In genomic region chr2:101790856-101791255, GRCh38 we compare ENCODE assay signal across 14 cellular contexts.
DNase-seq lines count a peak whose midpoint lies in the region; ATAC-seq and TF ChIP-seq lines count a peak whose summit lies in the region.
"Had no signal": no experiment of that assay in that cellular context is flagged by ENCODE, and none has a peak within 500 bp of the region (broad histone marks: within the 10 kb centered on the region; RNA-seq: fewer than 3 reads in every experiment).

No MANE protein-coding gene starts in this region.

- TF ChIP-seq CTCF in BJ (IDR thresholded peaks at IDR 0.05; ENCODE audit: insufficient read depth, low read depth, low read length) (no peak), gastrocnemius medialis (IDR thresholded peaks at IDR 0.05 in 4 of 5, conservative IDR thresholded peaks at IDR 0.05 in 1 of 5) (no peak), adrenal gland (IDR thresholded peaks at IDR 0.05) (no peak)

- H3K4me3 ChIP-seq in BJ (ENCODE audit: low read depth, low read length) (no peak overlapping the region), gastrocnemius medialis (no peak overlapping the region), adrenal gland (no peak overlapping the region)

- in situ Hi-C loops in gastrocnemius medialis (cut with MboI; ENCODE audit: low sequenced_read_pairs in 4 of 4): no loop called here

- no peaks in the 10 kb centered on the region for H3K27me3 ChIP-seq in BJ (ENCODE audit: control insufficient read depth, insufficient read depth, low read length)
- no peaks in the 10 kb centered on the region for H3K27me3 ChIP-seq in gastrocnemius medialis
- no peaks in the 10 kb centered on the region for H3K27me3 ChIP-seq in adrenal gland

- TF ChIP-seq POLR2A in gastrocnemius medialis (IDR thresholded peaks at IDR 0.05) (no peak), adrenal gland (IDR thresholded peaks at IDR 0.05) (no peak)

- POLR2A ChIA-PET in BJ (lab: Charles Lee): no interaction called here

- WGBS in adrenal gland, 4 donors: 70 to 78% (median 76%) methylated on average over 4 of the region's 4 CpGs

- ATAC-seq in SK-N-SH treated with all-trans-retinoic acid at 6 μM for 48 hours (peak; percentile 58), Right ventricle myocardium superior (ENCODE audit: poor library complexity) (peak; percentile 81), gastrocnemius medialis (peak; percentile 76 to 82)

- DNase-seq in BJ (ENCODE audit: low read depth): peak; percentile 69
- DNase-seq in Right ventricle myocardium superior: no peak
- DNase-seq in gastrocnemius medialis: peak; percentile 21 to 32
- no peak for DNase-seq in DMS53 treated with DMSO at 0.1 percent for 48 hours (lab: John Stamatoyannopoulos, UW; ENCODE audit: unreplicated experiment)
- no peak for DNase-seq in nucleus accumbens (lab: John Stamatoyannopoulos, UW)
- DNase-seq in islet precursor cell: no peak
- no peak for DNase-seq in adrenal gland
- DNase-seq: anterior cingulate cortex; Calu3; foreskin melanocyte; mammary epithelial cell; small intestine; stimulated activated CD8-positive, alpha-beta memory T cell treated with anti-CD3 and anti-CD28 coated beads, Interleukin-4, amount 100 ng/mL, for 48 hours had no signal

- H3K27ac ChIP-seq in gastrocnemius medialis (peak overlapping the region; percentile 44 to 62 (median 55)), adrenal gland (peak overlapping the region in 1 of 5 donors; percentile 33)

- H3K36me3 ChIP-seq in BJ (ENCODE audit: control insufficient read depth, insufficient read depth, low read length) (no peaks in the 10 kb centered on the region), gastrocnemius medialis (no peaks in the 10 kb centered on the region), adrenal gland (replicated peaks in 1 of 2) (no peaks in the 10 kb centered on the region)

- intact Hi-C loops in Right ventricle myocardium superior (cut with DNase I) (no loop called here), gastrocnemius medialis (cut with DNase I; ENCODE audit: low total_unique reads) (no loop called here), adrenal gland (cut with DNase I) (no loop called here)

- no peaks in the 10 kb centered on the region for H3K9me3 ChIP-seq in gastrocnemius medialis
- H3K9me3 ChIP-seq in adrenal gland (replicated peaks in 1 of 3): no peaks in the 10 kb centered on the region

- CTCF ChIA-PET in BJ (lab: Yijun Ruan, JAX): no interaction called here

- H3K4me1 ChIP-seq in gastrocnemius medialis (peaks cover 37 to 73% of the 10 kb centered on the region in 2 donors), adrenal gland (replicated peaks in 1 of 2) (peaks cover 0 to 4% of the 10 kb centered on the region in 2 donors)

TF ChIP-seq in SK-N-SH treated with all-trans-retinoic acid at 6 μM for 48 hours, 23 proteins besides CTCF, POLR2A, EP300 and RAD21 (continues in another document):
- no peak for TF ChIP-seq CSDC2 (CRISPR knock-in tag; IDR thresholded peaks at IDR 0.05)
- TF ChIP-seq ESRRG (CRISPR knock-in tag; IDR thresholded peaks at IDR 0.05): no peak
- no peak for TF ChIP-seq ZNF8 (CRISPR knock-in tag; IDR thresholded peaks at IDR 0.05)
- peak; percentile 68; the same call in 1 of the 2 replicates for TF ChIP-seq ZFP3 (CRISPR knock-in tag; IDR thresholded peaks at IDR 0.05)
- no peak for TF ChIP-seq PPARA (CRISPR knock-in tag; IDR thresholded peaks at IDR 0.05; ENCODE audit: borderline replicate concordance)
- no peak for TF ChIP-seq POU6F1 (CRISPR knock-in tag; IDR thresholded peaks at IDR 0.05; ENCODE audit: borderline replicate concordance, low read depth)
- no peak; the same call in 1 of the 2 replicates for TF ChIP-seq GLIS3 (CRISPR knock-in tag; IDR thresholded peaks at IDR 0.05)
- TF ChIP-seq PATZ1 (CRISPR knock-in tag; IDR thresholded peaks at IDR 0.05; ENCODE audit: borderline replicate concordance): 0 out of 2 replicates have a peak, but pooled peaks have one; percentile 19
- no peak for TF ChIP-seq BACH2 (CRISPR knock-in tag; IDR thresholded peaks at IDR 0.05; ENCODE audit: borderline replicate concordance)
- TF ChIP-seq RARB (CRISPR knock-in tag; IDR thresholded peaks at IDR 0.05): no peak; the same call in 1 of the 2 replicates
- TF ChIP-seq ARNTL (CRISPR knock-in tag; IDR thresholded peaks at IDR 0.05; ENCODE audit: borderline replicate concordance, low read depth): no peak
- TF ChIP-seq ISL1 (CRISPR knock-in tag; IDR thresholded peaks at IDR 0.05): peak; percentile 71
- TF ChIP-seq ZNF565 (CRISPR knock-in tag; conservative IDR thresholded peaks at IDR 0.05; ENCODE audit: low read depth): no peak
- no peak for TF ChIP-seq ZFP30 (CRISPR knock-in tag; IDR thresholded peaks at IDR 0.05)
- TF ChIP-seq OSR1 (CRISPR knock-in tag; IDR thresholded peaks at IDR 0.05): no peak
- peak; percentile 61; the same call in 1 of the 2 replicates for TF ChIP-seq TSHZ2 (CRISPR knock-in tag; IDR thresholded peaks at IDR 0.05)
- no peak for TF ChIP-seq TOX (CRISPR knock-in tag; IDR thresholded peaks at IDR 0.05; ENCODE audit: borderline replicate concordance)
- TF ChIP-seq SNAI2 (CRISPR knock-in tag; IDR thresholded peaks at IDR 0.05): 0 out of 2 replicates have a peak, but pooled peaks have one; percentile 29
- peak; percentile 88 for TF ChIP-seq CREB5 (CRISPR knock-in tag; IDR thresholded peaks at IDR 0.05; ENCODE audit: low read depth)

Comparison
In these comparisons a context has a peak if more than half of its experiments do, and no peak if none do; other contexts are left out.
1. DNase-seq: peak in BJ (single experiment) and gastrocnemius medialis (2 of 2); none in Right ventricle myocardium superior (single experiment), DMS53 treated with DMSO at 0.1 percent for 48 hours (single experiment), nucleus accumbens (0 of 56), islet precursor cell (single experiment) and adrenal gland (0 of 7).
2. Peak in every context shown above with its lines, with median percentiles within 50 percentile points of each other: ATAC-seq.